ENCODE assay signal across 11 cellular contexts in genomic region chr10:45404087-45404769, GRCh38. TPM values are rescaled to one million over a fixed set of nuclear protein-coding genes. Genes with fewer than 3 reads are reported as not detected.
A peak's percentile ranks its signal among the peaks of the same experiment; 100 is the strongest.
DNase-seq lines count a peak whose midpoint lies in the region; ATAC-seq and TF ChIP-seq lines count a peak whose summit lies in the region.
"Had no signal": no experiment of that assay in that cellular context is flagged by ENCODE, and none has a peak within 500 bp of the region (broad histone marks: within the 10 kb centered on the region; RNA-seq: fewer than 3 reads in every experiment).

No MANE protein-coding gene starts in this region.

- no peaks in the 10 kb centered on the region for H3K27me3 ChIP-seq in upper lobe of left lung
- H3K27me3 ChIP-seq: cardiac muscle cell had no signal

- no peaks in the 10 kb centered on the region for H3K36me3 ChIP-seq in upper lobe of left lung
- H3K36me3 ChIP-seq: cardiac muscle cell had no signal

- TF ChIP-seq POLR2A in upper lobe of left lung (IDR thresholded peaks at IDR 0.05) = peak in 1 of 4 donors; percentile 40

- TF ChIP-seq EP300 in upper lobe of left lung (IDR thresholded peaks at IDR 0.05) = no peak

- DNase-seq in Right ventricle myocardium superior (no peak), cardiac septum (ENCODE audit: low spot score) (no peak), OCI-M1 (lab: John Stamatoyannopoulos, UW) (peak; percentile 83), left lobe of liver (ENCODE audit: low spot score) (no peak), upper lobe of left lung (peak in 1 of 2 donors; percentile 61), inferior parietal cortex (ENCODE audit: extremely low spot score) (no peak), COR-L47 (lab: John Stamatoyannopoulos, UW) (no peak), GOT3 (lab: John Stamatoyannopoulos, UW) (no peak)
- DNase-seq: NCI-H2171 had no signal

- H3K4me3 ChIP-seq in upper lobe of left lung = no peak overlapping the region
- H3K4me3 ChIP-seq: cardiac muscle cell had no signal

- H3K4me1 ChIP-seq in upper lobe of left lung = no peaks in the 10 kb centered on the region

- H3K9me3 ChIP-seq in upper lobe of left lung = no peaks in the 10 kb centered on the region

- ATAC-seq in Right ventricle myocardium superior (ENCODE audit: poor library complexity) (peak; percentile 82), left lobe of liver (peak; percentile 56), upper lobe of left lung (ENCODE audit: low FRiP score in 2 of 2) (peak; percentile 84 to 93)

- peak overlapping the region in 3 of 4 donors; percentile 16 to 67 (median 26) for H3K27ac ChIP-seq in upper lobe of left lung
- H3K27ac ChIP-seq: cardiac muscle cell, RWPE1 had no signal

- intact Hi-C loops in Right ventricle myocardium superior (cut with DNase I) (no loop called here), cardiac septum (cut with DNase I) (no loop called here)

- WGBS in upper lobe of left lung, 2 donors = 67 to 70% methylated on average over 9 to 10 of the region's 10 CpGs

- TF ChIP-seq CTCF in upper lobe of left lung (IDR thresholded peaks at IDR 0.05) = no peak

RNA-seq across cellular contexts. Expression of gene ALOX5, which starts 30.2 kb away (rescaled TPM):
- total RNA-seq in Right ventricle myocardium superior (4.7 TPM), cardiac septum (4.9 TPM), left lobe of liver (4.8 TPM), upper lobe of left lung (100 to 1,000 TPM; 113 to 686 (median 280) TPM)

Comparison
In these comparisons a context has a peak if more than half of its experiments do, and no peak if none do; other contexts are left out.
1. RNA of gene ALOX5, which starts 30.2 kb away (total RNA-seq): 113 to 686 TPM in upper lobe of left lung; 4.9 TPM in cardiac septum (single experiment), 4.8 TPM in left lobe of liver (single experiment) and 4.7 TPM in Right ventricle myocardium superior (single experiment); every median in the first group is over 10 times any median in the second.
2. Peak in every context shown above with its lines, with median percentiles within 50 percentile points of each other: ATAC-seq.